ENCODE assay signal across 8 cellular contexts in genomic region chr19:55654833-55655647, GRCh38. TPM values are rescaled to one million over a fixed set of nuclear protein-coding genes. Genes with fewer than 3 reads are reported as not detected.
DNase-seq lines count a peak whose midpoint lies in the region; ATAC-seq and TF ChIP-seq lines count a peak whose summit lies in the region.

U2AF2 (plus strand) TSS chr19:55655035; CDS start chr19:55655105, 70 bp downstream.

- H3K9ac ChIP-seq in liver (ENCODE audit: low read depth in 1 of 2, low read length in 2 of 2), result peak within 1 kb of the TSS; percentile 78 to 97

- CTCF ChIA-PET in BJ (lab: Yijun Ruan, JAX), result interaction anchor here (0.6 to 1.7 kb wide), 19 partner anchors 9 to 655 kb away, joined by 3 to 18 read pairs (median 5); partner anchors contain the start of genes FIZ1, ZNF580, ZNF581 and ZNF865

- H3K4me3 ChIP-seq in BJ (ENCODE audit: low read depth, low read length) (peak within 1 kb of the TSS; percentile 97), liver (ENCODE audit: low read depth in 1 of 3, low read length in 3 of 3) (peak within 1 kb of the TSS; percentile 87 to 94 (median 89))

- H3K27me3 ChIP-seq in BJ (ENCODE audit: control insufficient read depth, insufficient read depth, low read length) (no peaks in the 10 kb centered on the region), liver (ENCODE audit: control insufficient read depth in 4 of 4, insufficient read depth in 4 of 4, low read length in 3 of 4) (no peaks in the 10 kb centered on the region)

- DNase-seq in BJ (ENCODE audit: low read depth) (peak; percentile 31), GM19238 (ENCODE audit: insufficient read length, low spot score) (peak; percentile 79), NCI-H526 treated with DMSO at 0.1 percent for 48 hours (lab: John Stamatoyannopoulos, UW) (peak; percentile 68), dermis blood vessel endothelial cell (peak; percentile 95)
- DNase-seq in activated CD4-positive, alpha-beta T cell treated with anti-CD3 and anti-CD28 coated beads, Interleukin-2, amount 50 U/mL, for 24 hours (ENCODE audit: low read depth in 1 of 2, low spot score in 1 of 2), result peak; percentile 91 to 93
- DNase-seq in stimulated activated CD4-positive, alpha-beta T cell treated with anti-CD3 and anti-CD28 coated beads, Interleukin-4, amount 100 ng/mL, for 24 hours, result peak; percentile 96

- H3K9me3 ChIP-seq in liver (ENCODE audit: control insufficient read depth in 4 of 4, low read length in 3 of 4), result no peaks in the 10 kb centered on the region

- H3K36me3 ChIP-seq in BJ (ENCODE audit: control insufficient read depth, insufficient read depth, low read length) (peaks cover 7% of the 10 kb centered on the region; the same call in 1 of the 2 replicates), liver (ENCODE audit: control insufficient read depth in 4 of 4, insufficient read depth in 3 of 4, low read depth in 1 of 4, low read length in 3 of 4) (peaks cover 0 to 5% (median 0%) of the 10 kb centered on the region in 4 donors)

- TF ChIP-seq CTCF in BJ (IDR thresholded peaks at IDR 0.05; ENCODE audit: insufficient read depth, low read depth, low read length), result no peak
- TF ChIP-seq CTCF in liver (IDR thresholded peaks at IDR 0.05; ENCODE audit: low read depth, low read length, missing input control), result no peak

- H3K27ac ChIP-seq in liver (ENCODE audit: low read depth in 1 of 2, low read length in 2 of 2), result peak within 1 kb of the TSS; percentile 99

- TF ChIP-seq RAD21 in liver (IDR thresholded peaks at IDR 0.05), result no peak

- POLR2A ChIA-PET in BJ (lab: Charles Lee), result interaction anchor here (0.6 to 0.9 kb wide), 3 partner anchors 15 to 182 kb away, joined by 3 to 10 read pairs (median 4); no protein-coding TSS in a partner anchor

- under 1% methylated on average over 99 of the region's 99 CpGs for WGBS in liver

- H3K4me1 ChIP-seq in liver (ENCODE audit: control insufficient read depth in 4 of 4, insufficient read depth in 4 of 4, low read length in 3 of 4), result peaks cover 8 to 40% (median 36%) of the 10 kb centered on the region in 4 donors

- ATAC-seq in HG03439 (IDR thresholded peaks at IDR 0.05; ENCODE audit: unreplicated experiment), result peak; percentile 34

TF ChIP-seq in liver, 16 proteins besides CTCF, POLR2A, EP300 and RAD21:
- TF ChIP-seq GABPA (IDR thresholded peaks at IDR 0.05 in 1 of 2, conservative IDR thresholded peaks at IDR 0.05 in 1 of 2) (peak; percentile 84 to 90), FOXA1 (IDR thresholded peaks at IDR 0.05) (no peak), JUND (IDR thresholded peaks at IDR 0.05) (no peak), HNF4G (IDR thresholded peaks at IDR 0.05) (no peak), REST (IDR thresholded peaks at IDR 0.05) (no peak), MAX (IDR thresholded peaks at IDR 0.05) (peak; percentile 74), ATF3 (IDR thresholded peaks at IDR 0.05) (no peak), YY1 (IDR thresholded peaks at IDR 0.05) (peak; percentile 98), EGR1 (IDR thresholded peaks at IDR 0.05; ENCODE audit: low read depth in 2 of 2) (no peak), NR2F2 (IDR thresholded peaks at IDR 0.05) (no peak), RXRA (IDR thresholded peaks at IDR 0.05) (no peak), TAF1 (conservative IDR thresholded peaks at IDR 0.05) (no peak), SP1 (IDR thresholded peaks at IDR 0.05) (no peak)

RNA-seq across cellular contexts. Expression of gene U2AF2, which starts in this region (rescaled TPM):
- polyA plus RNA-seq in BJ (2011; rRNA removed) (152 and 170 TPM in 2 replicates), liver (10 to 100 TPM in 1 of 2 donors, 1 to 10 TPM in 1; 8.6 to 53.1 TPM)
- 65.9 and 93.2 TPM in 2 replicates for polyA minus RNA-seq in BJ (2011; rRNA and poly(A)+ RNA removed)
- total RNA-seq in dermis blood vessel endothelial cell (84.1 and 172 TPM in 2 replicates), liver (10 to 100 TPM; 49.4 to 66.6 TPM)

Comparison
In these comparisons a context has a peak if more than half of its experiments do, and no peak if none do; other contexts are left out.
1. Peak in every context shown above with its lines: DNase-seq, ATAC-seq, H3K4me3 ChIP-seq and H3K27ac ChIP-seq.
2. DNase-seq: peak in every context shown above with its lines; median percentile 96 in stimulated activated CD4-positive, alpha-beta T cell treated with anti-CD3 and anti-CD28 coated beads, Interleukin-4, amount 100 ng/mL, for 24 hours; 95 in dermis blood vessel endothelial cell; 92 in activated CD4-positive, alpha-beta T cell treated with anti-CD3 and anti-CD28 coated beads, Interleukin-2, amount 50 U/mL, for 24 hours; 79 in GM19238; 68 in NCI-H526 treated with DMSO at 0.1 percent for 48 hours; 31 in BJ.